In the genomic region with DNA sequence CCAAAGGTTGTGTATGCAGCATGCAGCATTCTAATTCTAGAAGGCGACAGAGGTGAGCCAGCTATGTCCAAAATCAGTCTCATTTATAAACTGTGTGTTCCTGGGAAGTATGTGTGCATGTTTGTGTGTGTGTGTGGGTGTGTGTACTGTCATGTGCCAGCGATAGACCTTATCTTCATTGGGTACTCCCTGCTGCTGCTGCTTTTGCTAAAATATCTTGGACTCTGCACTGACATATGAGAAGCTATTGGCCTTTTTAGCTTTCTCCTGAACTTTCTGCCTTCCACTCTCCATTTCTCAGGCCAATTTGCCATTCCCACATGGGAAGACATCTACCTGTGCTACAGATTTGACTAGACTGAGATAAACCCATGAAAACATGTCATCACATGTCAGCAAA, we compare ENCODE assay signal across 32 cellular contexts. TPM values are rescaled to one million over a fixed set of nuclear protein-coding genes. Genes with fewer than 3 reads are reported as not detected.
"Had no signal": no experiment of that assay in that cellular context is flagged by ENCODE, and none has a peak within 500 bp of the region (broad histone marks: within the 10 kb centered on the region; RNA-seq: fewer than 3 reads in every experiment).

No MANE protein-coding gene starts in this region.

- DNase-seq: cortex of kidney; effector CD4-positive, alpha-beta T cell; heart left ventricle; left ventricle myocardium superior; lower lobe of right lung; naive thymus-derived CD8-positive, alpha-beta T cell; nephron progenitor cell; occipital lobe; ovary; posterior cingulate gyrus; psoas muscle; right cardiac atrium; spleen; stimulated activated CD4-positive, alpha-beta T cell treated with anti-CD3 and anti-CD28 coated beads, Interleukin-4, amount 100 ng/mL, for 4 hours; stimulated activated naive CD8-positive, alpha-beta T cell treated with anti-CD3 and anti-CD28 coated beads, Interleukin-15, Interleukin-2, amounts not matched to agents 100 U/mL and 50 U/mL, for 24 hours; substantia nigra; testis; tibial artery had no signal

- H3K4me2 ChIP-seq: hepatocyte had no signal

- FAIRE-seq: keratinocyte had no signal

- H3K4me3 Mint-ChIP-seq: naive thymus-derived CD8-positive, alpha-beta T cell; nephron progenitor cell; stimulated activated memory B cell treated with anti-CD40 and anti-IgM and Interleukin-4, amounts not matched to agents 10 μg/mL and 1 μg/mL and 100 μg/mL, for 72 hours; type B pancreatic cell had no signal

- H3K36me3 Mint-ChIP-seq: naive thymus-derived CD8-positive, alpha-beta T cell; stimulated activated memory B cell treated with anti-CD40 and anti-IgM and Interleukin-4, amounts not matched to agents 10 μg/mL and 1 μg/mL and 100 μg/mL, for 72 hours; type B pancreatic cell had no signal

- H3K27ac Mint-ChIP-seq: naive thymus-derived CD8-positive, alpha-beta T cell; nephron progenitor cell; stimulated activated memory B cell treated with anti-CD40 and anti-IgM and Interleukin-4, amounts not matched to agents 10 μg/mL and 1 μg/mL and 100 μg/mL, for 72 hours; type B pancreatic cell had no signal

- H3K9me3 ChIP-seq: gastroesophageal sphincter, heart left ventricle, lower lobe of right lung, ovary, psoas muscle, spleen, testis, tibial artery had no signal

- H3K36me3 ChIP-seq: gastroesophageal sphincter, heart left ventricle, lower lobe of right lung, ovary, spleen, tibial artery had no signal

- H3K27me3 ChIP-seq: ovary, testis had no signal

- H3K79me2 ChIP-seq: hepatocyte had no signal

- H3K9me3 Mint-ChIP-seq: naive thymus-derived CD8-positive, alpha-beta T cell; nephron progenitor cell; stimulated activated memory B cell treated with anti-CD40 and anti-IgM and Interleukin-4, amounts not matched to agents 10 μg/mL and 1 μg/mL and 100 μg/mL, for 72 hours; type B pancreatic cell had no signal

- H3K27ac ChIP-seq: foreskin keratinocyte, gastroesophageal sphincter, heart left ventricle, hepatocyte, lower lobe of right lung, ovary, psoas muscle, skin epidermis, spleen, testis, tibial artery had no signal

- H3K4me1 ChIP-seq: foreskin keratinocyte, gastroesophageal sphincter, lower lobe of right lung, psoas muscle, testis, tibial artery had no signal

- H2AFZ ChIP-seq: hepatocyte had no signal

- H3K4me3 ChIP-seq: gastroesophageal sphincter, heart left ventricle, hepatocyte, lower lobe of right lung, ovary, psoas muscle, skin epidermis, spleen, testis, tibial artery had no signal

- ATAC-seq: esophagus mucosa; foreskin keratinocyte; gastroesophageal sphincter; heart left ventricle; left ventricle myocardium superior; lower lobe of right lung; naive thymus-derived CD8-positive, alpha-beta T cell; psoas muscle; right cardiac atrium; stimulated activated memory B cell treated with anti-CD40 and anti-IgM and Interleukin-4, amounts not matched to agents 10 μg/mL and 1 μg/mL and 100 μg/mL, for 72 hours; stimulated activated naive CD8-positive, alpha-beta T cell treated with anti-CD3 and anti-CD28 coated beads, Interleukin-15, Interleukin-2, amounts not matched to agents 100 U/mL and 50 U/mL, for 24 hours had no signal

RNA-seq across cellular contexts. Expression of gene LPO, which starts 2.0 kb away (rescaled TPM):
- total RNA-seq: dermis microvascular lymphatic vessel endothelial cell; fibroblast of lung; foreskin keratinocyte; heart left ventricle; left ventricle myocardium superior; lower lobe of right lung; mesenteric fat pad; myocyte; naive thymus-derived CD8-positive, alpha-beta T cell; occipital lobe; psoas muscle; renal cortical epithelial cell; right cardiac atrium; spleen; urinary bladder had no signal
- polyA plus RNA-seq: fibroblast of lung; foreskin keratinocyte; heart left ventricle; keratinocyte; naive thymus-derived CD8-positive, alpha-beta T cell; ovary; urinary bladder had no signal

RNA-seq across cellular contexts. Expression of gene EPX, which starts 43.9 kb away (rescaled TPM):
- total RNA-seq: dermis microvascular lymphatic vessel endothelial cell; esophagus mucosa; fibroblast of lung; foreskin keratinocyte; gastroesophageal sphincter; heart left ventricle; hepatocyte; left ventricle myocardium superior; lower lobe of right lung; mesenteric fat pad; myocyte; naive thymus-derived CD8-positive, alpha-beta T cell; occipital lobe; ovary; renal cortical epithelial cell; right cardiac atrium; testis had no signal
- polyA plus RNA-seq: fibroblast of lung; foreskin keratinocyte; heart left ventricle; hepatocyte; keratinocyte; naive thymus-derived CD8-positive, alpha-beta T cell; ovary; psoas muscle; right cardiac atrium; urinary bladder had no signal

RNA-seq across cellular contexts. Expression of gene MPO, which starts 44.3 kb away (rescaled TPM):
- total RNA-seq: dermis microvascular lymphatic vessel endothelial cell; esophagus mucosa; fibroblast of lung; foreskin keratinocyte; naive thymus-derived CD8-positive, alpha-beta T cell; occipital lobe; renal cortical epithelial cell had no signal
- polyA plus RNA-seq: foreskin keratinocyte; hepatocyte; keratinocyte; naive thymus-derived CD8-positive, alpha-beta T cell had no signal
